Comparison of ENCODE assay signal across 20 cellular contexts in genomic region chr7:38753347-38753746, GRCh38.
A peak's percentile ranks its signal among the peaks of the same experiment; 100 is the strongest.
DNase-seq lines count a peak whose midpoint lies in the region; ATAC-seq and TF ChIP-seq lines count a peak whose summit lies in the region.
"Had no signal": no experiment of that assay in that cellular context is flagged by ENCODE, and none has a peak within 500 bp of the region (broad histone marks: within the 10 kb centered on the region; RNA-seq: fewer than 3 reads in every experiment).

No MANE protein-coding gene starts in this region.

- TF ChIP-seq CTCF in H9 (conservative IDR thresholded peaks at IDR 0.05): no peak
- TF ChIP-seq CTCF in gastroesophageal sphincter (IDR thresholded peaks at IDR 0.05): no peak
- no peak for TF ChIP-seq CTCF in right atrium auricular region (IDR thresholded peaks at IDR 0.05)
- TF ChIP-seq CTCF in GM10266 (IDR thresholded peaks at IDR 0.05; ENCODE audit: control insufficient read depth, insufficient read depth, low read depth, missing control alignments): no peak

- H3K4me1 ChIP-seq in H9 (ENCODE audit: insufficient read depth, low read length): peaks cover 10% of the 10 kb centered on the region; the same call in 1 of the 2 replicates
- H3K4me1 ChIP-seq in gastroesophageal sphincter: no peaks in the 10 kb centered on the region
- H3K4me1 ChIP-seq in right atrium auricular region: no peaks in the 10 kb centered on the region
- H3K4me1 ChIP-seq in skeletal muscle tissue (ENCODE audit: control insufficient read depth in 3 of 3, insufficient read depth in 3 of 3, low read length in 3 of 3): no peaks in the 10 kb centered on the region
- H3K4me1 ChIP-seq: A549 had no signal

- H3K27ac Mint-ChIP-seq in H9: peak overlapping the region; percentile 56 to 75 (median 68); a peak in 4 of 7 replicates
- H3K27ac Mint-ChIP-seq: B cell, CD14-positive monocyte had no signal

- no peak overlapping the region for H2BK20ac ChIP-seq in H9 (ENCODE audit: low read depth, low read length, poor library complexity, severe bottlenecking)

- no peak overlapping the region for H3K9ac ChIP-seq in H9 (ENCODE audit: extremely low read depth, insufficient read length, low read length)
- no peak overlapping the region for H3K9ac ChIP-seq in skeletal muscle tissue (ENCODE audit: low read depth in 1 of 3, low read length in 3 of 3)

- no peak overlapping the region; the same call in 1 of the 2 replicates for H3K14ac ChIP-seq in H9 (ENCODE audit: insufficient read depth, low read length)

- no peaks in the 10 kb centered on the region for H3K9me3 Mint-ChIP-seq in H9

- DNase-seq in H9 (no peak), right atrium auricular region (ENCODE audit: low spot score) (no peak), NCI-H345 (lab: John Stamatoyannopoulos, UW) (no peak), GM10266 (ENCODE audit: extremely low spot score) (no peak)
- DNase-seq: HCEC 1CT; KG1; NCI-H1105 treated with DMSO at 0.1 percent for 48 hours; NCI-H2029 treated with DMSO at 0.1 percent for 48 hours; NCI-H226; NCI-H524; NCI-H774; NK-92 treated with Interleukin-12 subunit alpha and Interleukin-12 subunit beta, amount 100 ng/mL, for 24 hours had no signal

- no peak overlapping the region for H4K91ac ChIP-seq in H9 (ENCODE audit: insufficient read length, low read depth, low read length)

- H3K4ac ChIP-seq in H9 (ENCODE audit: low read depth, low read length): no peak overlapping the region

- H3K23me2 ChIP-seq in H9 (ENCODE audit: insufficient read length, low read depth, low read length, poor library complexity, severe bottlenecking): no peaks in the 10 kb centered on the region

- H2AK5ac ChIP-seq in H9 (ENCODE audit: insufficient read length, low read length): no peak overlapping the region

- H3K27me3 ChIP-seq in H9 (ENCODE audit: insufficient read depth, low read length): no peaks in the 10 kb centered on the region
- no peaks in the 10 kb centered on the region for H3K27me3 ChIP-seq in gastroesophageal sphincter
- no peaks in the 10 kb centered on the region for H3K27me3 ChIP-seq in right atrium auricular region
- no peaks in the 10 kb centered on the region for H3K27me3 ChIP-seq in skeletal muscle tissue (ENCODE audit: control insufficient read depth in 3 of 3, insufficient read depth in 3 of 3, low read length in 3 of 3)

- TF ChIP-seq POLR2A in gastroesophageal sphincter (IDR thresholded peaks at IDR 0.05): no peak

- ATAC-seq in gastroesophageal sphincter (peak; percentile 16), GM21723 (IDR thresholded peaks at IDR 0.05; ENCODE audit: unreplicated experiment) (no peak)
- ATAC-seq: A549, GM12878 had no signal

- no CpG with 5 or more reads among the region's 4 CpGs for WGBS in H9 (ENCODE audit: extremely low coverage, insufficient read length, low lambda C conversion rate)
- 90% methylated on average over 2 of the region's 4 CpGs; no CpG with 5 or more reads in 1 of the 2 donors for WGBS in gastroesophageal sphincter (ENCODE audit: low coverage in 1 of 2), 2 donors

- no peak overlapping the region for H3K27ac ChIP-seq in H9 (ENCODE audit: insufficient read length, low read depth, low read length)
- no peak overlapping the region for H3K27ac ChIP-seq in gastroesophageal sphincter
- peak overlapping the region; percentile 67 to 82 for H3K27ac ChIP-seq in right atrium auricular region
- H3K27ac ChIP-seq in skeletal muscle tissue (ENCODE audit: low read depth, low read length): peak overlapping the region; percentile 51
- H3K27ac ChIP-seq: A549, RWPE1 had no signal

- H3K4me2 ChIP-seq in H9 (ENCODE audit: insufficient read depth, insufficient read length, low read length): no peak overlapping the region
- H3K4me2 ChIP-seq: A549 had no signal

- H3K56ac ChIP-seq in H9 (ENCODE audit: insufficient read length, low read depth, low read length): no peak overlapping the region

- no peaks in the 10 kb centered on the region for H4K20me1 ChIP-seq in H9 (ENCODE audit: control insufficient read depth, insufficient read depth, insufficient read length)

- no peak overlapping the region for H4K8ac ChIP-seq in H9 (replicated peaks; ENCODE audit: insufficient read length, low read depth, low read length)

- no peak for TF ChIP-seq EP300 in gastroesophageal sphincter (IDR thresholded peaks at IDR 0.05)

- peaks cover 0 to 84% of the 10 kb centered on the region in 2 donors for H3K36me3 ChIP-seq in gastroesophageal sphincter
- H3K36me3 ChIP-seq in right atrium auricular region: peaks cover 3% of the 10 kb centered on the region
- H3K36me3 ChIP-seq in skeletal muscle tissue (ENCODE audit: control insufficient read depth in 3 of 3, insufficient read depth in 3 of 3, low read length in 3 of 3): peaks cover 3 to 26% (median 4%) of the 10 kb centered on the region in 3 donors

- H3K79me2 ChIP-seq in H9 (ENCODE audit: insufficient read depth, low read length): no peaks in the 10 kb centered on the region

- no peak overlapping the region for H2BK12ac ChIP-seq in H9 (ENCODE audit: insufficient read length, low read depth, low read length)

- H3K36me3 Mint-ChIP-seq in H9 (ENCODE audit: insufficient read depth in 1 of 3, low read depth in 3 of 3): peaks cover 5 to 22% (median 7%) of the 10 kb centered on the region in 3 experiments; a peak in 6 of 7 replicates

- no peak overlapping the region for H2BK120ac ChIP-seq in H9 (ENCODE audit: low read depth, low read length, poor library complexity, severe bottlenecking)

- H4K5ac ChIP-seq in H9 (ENCODE audit: insufficient read length, low read depth, low read length): no peak overlapping the region

- no peaks in the 10 kb centered on the region for H3K9me3 ChIP-seq in H9 (ENCODE audit: control insufficient read depth, low read depth, low read length)
- H3K9me3 ChIP-seq in gastroesophageal sphincter: no peaks in the 10 kb centered on the region
- H3K9me3 ChIP-seq in right atrium auricular region: no peaks in the 10 kb centered on the region
- no peaks in the 10 kb centered on the region for H3K9me3 ChIP-seq in skeletal muscle tissue (ENCODE audit: control insufficient read depth in 3 of 3, low read length in 3 of 3)
- H3K9me3 ChIP-seq: A549 had no signal

- no peak overlapping the region for H3K18ac ChIP-seq in H9 (ENCODE audit: insufficient read length, low read depth, low read length)

- H2AFZ ChIP-seq in H9 (ENCODE audit: low read length): no peak overlapping the region

- H2BK15ac ChIP-seq in H9 (ENCODE audit: low read depth, low read length): no peak overlapping the region

- no peaks in the 10 kb centered on the region for H3K27me3 Mint-ChIP-seq in H9 (ENCODE audit: low read depth)
- H3K27me3 Mint-ChIP-seq: B cell had no signal

- H3K4me3 ChIP-seq in gastroesophageal sphincter: no peak overlapping the region
- H3K4me3 ChIP-seq in right atrium auricular region: no peak overlapping the region
- H3K4me3 ChIP-seq in skeletal muscle tissue (ENCODE audit: low read length in 3 of 3): no peak overlapping the region
- H3K4me3 ChIP-seq: A549, GM12878 had no signal

- H3K23ac ChIP-seq in H9 (ENCODE audit: insufficient read length, low read depth, low read length): no peak overlapping the region

- H3K79me1 ChIP-seq in H9 (ENCODE audit: insufficient read depth, low read depth, low read length, poor library complexity, severe bottlenecking): no peaks in the 10 kb centered on the region

- H3K4me3 Mint-ChIP-seq in H9: no peak overlapping the region
- H3K4me3 Mint-ChIP-seq: B cell, CD14-positive monocyte had no signal

- H2BK5ac ChIP-seq in H9 (ENCODE audit: insufficient read length, low read length): no peak overlapping the region

- peaks cover 31 to 39% of the 10 kb centered on the region in 2 experiments for H3K4me1 Mint-ChIP-seq in H9
- H3K4me1 Mint-ChIP-seq: B cell, CD14-positive monocyte had no signal

- no peak overlapping the region for H3T11ph ChIP-seq in H9 (ENCODE audit: low read length)

Comparison
In these comparisons a context has a peak if more than half of its experiments do, and no peak if none do; other contexts are left out.
1. H3K27ac ChIP-seq: peak in right atrium auricular region (2 of 2) and skeletal muscle tissue (single experiment); none in H9 (single experiment) and gastroesophageal sphincter (0 of 4).